ENCODE assay signal across 2 cellular contexts in the genomic region with DNA sequence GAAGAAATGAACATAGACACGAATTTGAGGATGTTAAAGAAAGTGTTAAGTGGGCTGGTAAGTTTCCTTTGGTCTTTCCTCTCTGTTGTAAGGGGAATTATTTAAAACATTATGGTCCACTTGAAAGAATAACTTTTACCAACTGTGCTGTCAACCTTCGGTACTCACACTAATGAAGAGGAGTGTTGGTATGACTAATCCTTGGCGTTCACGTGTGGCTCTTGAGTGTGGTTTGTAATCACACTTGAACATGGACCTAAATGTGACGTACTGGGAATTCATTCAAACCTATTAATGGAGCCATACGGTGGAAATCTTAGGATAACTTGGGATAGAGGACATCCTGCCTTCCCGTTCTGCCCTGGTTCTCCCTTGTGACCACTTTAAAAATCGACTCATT.
TF ChIP-seq lines count a peak whose summit lies in the region.

No MANE protein-coding gene starts in this region.

TF ChIP-seq in IMR-90, 13 proteins besides CTCF, POLR2A, EP300 and RAD21:
- TF ChIP-seq BHLHE40 (IDR thresholded peaks at IDR 0.05; ENCODE audit: low read depth, low read length) (no peak), MAFK (IDR thresholded peaks at IDR 0.05; ENCODE audit: low read depth, low read length) (no peak), FOS (IDR thresholded peaks at IDR 0.05; ENCODE audit: low read depth, low read length) (no peak), USF2 (IDR thresholded peaks at IDR 0.05; ENCODE audit: low read depth, low read length) (no peak), CEBPB (IDR thresholded peaks at IDR 0.05; ENCODE audit: low read depth, low read length) (no peak), NFE2L2 (IDR thresholded peaks at IDR 0.05; ENCODE audit: low read depth, low read length) (no peak), MXI1 (IDR thresholded peaks at IDR 0.05; ENCODE audit: borderline replicate concordance, low read depth, low read length) (no peak), MAZ (IDR thresholded peaks at IDR 0.05; ENCODE audit: borderline replicate concordance, low read depth, low read length) (no peak), RFX5 (IDR thresholded peaks at IDR 0.05; ENCODE audit: low read depth, low read length) (no peak), CHD1 (IDR thresholded peaks at IDR 0.05; ENCODE audit: low read depth, low read length) (no peak), ELK1 (IDR thresholded peaks at IDR 0.05; ENCODE audit: borderline replicate concordance, low read depth, low read length) (no peak), SMC3 (IDR thresholded peaks at IDR 0.05; ENCODE audit: low read depth, low read length) (no peak), RCOR1 (IDR thresholded peaks at IDR 0.05; ENCODE audit: insufficient replicate concordance, low read length) (no peak)

TF ChIP-seq in GM12878, 131 proteins besides CTCF, POLR2A, EP300 and RAD21:
- TF ChIP-seq IKZF1 (conservative IDR thresholded peaks at IDR 0.05), result peak; percentile 32; the same call in 1 of the 2 replicates
- no peak for TF ChIP-seq PML (IDR thresholded peaks at IDR 0.05; ENCODE audit: low read length)
- no peak for TF ChIP-seq RELA (IDR thresholded peaks at IDR 0.05; ENCODE audit: borderline replicate concordance, partially characterized antibody)
- TF ChIP-seq MTA2 (IDR thresholded peaks at IDR 0.05; ENCODE audit: low read depth), result peak; percentile 37; the same call in 1 of the 2 replicates
- TF ChIP-seq, protein P1, sequence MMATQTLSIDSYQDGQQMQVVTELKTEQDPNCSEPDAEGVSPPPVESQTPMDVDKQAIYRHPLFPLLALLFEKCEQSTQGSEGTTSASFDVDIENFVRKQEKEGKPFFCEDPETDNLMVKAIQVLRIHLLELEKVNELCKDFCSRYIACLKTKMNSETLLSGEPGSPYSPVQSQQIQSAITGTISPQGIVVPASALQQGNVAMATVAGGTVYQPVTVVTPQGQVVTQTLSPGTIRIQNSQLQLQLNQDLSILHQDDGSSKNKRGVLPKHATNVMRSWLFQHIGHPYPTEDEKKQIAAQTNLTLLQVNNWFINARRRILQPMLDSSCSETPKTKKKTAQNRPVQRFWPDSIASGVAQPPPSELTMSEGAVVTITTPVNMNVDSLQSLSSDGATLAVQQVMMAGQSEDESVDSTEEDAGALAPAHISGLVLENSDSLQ (IDR thresholded peaks at IDR 0.05), result peak; percentile 6; the same call in 1 of the 2 replicates
- TF ChIP-seq BACH1 (IDR thresholded peaks at IDR 0.05; ENCODE audit: borderline replicate concordance), result no peak
- TF ChIP-seq YY1 (IDR thresholded peaks at IDR 0.05; ENCODE audit: low read depth, low read length), result no peak
- TF ChIP-seq BCL11A (IDR thresholded peaks at IDR 0.05; ENCODE audit: low read depth, low read length), result peak; percentile 26; the same call in 1 of the 2 replicates
- no peak for TF ChIP-seq HCFC1 (IDR thresholded peaks at IDR 0.05; ENCODE audit: low read length)
- TF ChIP-seq IKZF2 (IDR thresholded peaks at IDR 0.05), result peak in 1 of 2 experiments; percentile 12; a peak in 2 of 4 replicates
- TF ChIP-seq RUNX3 (IDR thresholded peaks at IDR 0.05; ENCODE audit: low read length), result peak; percentile 24; the same call in 1 of the 2 replicates
- 0 out of 2 replicates have a peak, but pooled peaks have one; percentile 32 for TF ChIP-seq JUNB (IDR thresholded peaks at IDR 0.05)
- TF ChIP-seq BHLHE40 (IDR thresholded peaks at IDR 0.05; ENCODE audit: borderline replicate concordance in 1 of 2, low read depth in 2 of 2, low read length in 1 of 2), result peak; percentile 74 to 85
TF ChIP-seq in GM12878: peak in this region for 8.
